ENCODE assay signal across 1 cellular context in genomic region chr5:169367861-169368260, GRCh38.
TF ChIP-seq lines count a peak whose summit lies in the region.

No MANE protein-coding gene starts in this region.

TF ChIP-seq in GM23338, 12 proteins besides CTCF, POLR2A, EP300 and RAD21 (continued from another document):
- no peak for TF ChIP-seq ZNF462 (CRISPR knock-in tag; IDR thresholded peaks at IDR 0.05)
